ENCODE assay signal across 8 cellular contexts in genomic region chr21:33070921-33071877, GRCh38. TPM values are rescaled to one million over a fixed set of nuclear protein-coding genes. Genes with fewer than 3 reads are reported as not detected.
DNase-seq lines count a peak whose midpoint lies in the region; ATAC-seq and TF ChIP-seq lines count a peak whose summit lies in the region.

No MANE protein-coding gene starts in this region.

- ATAC-seq in GM18502 (IDR thresholded peaks at IDR 0.05; ENCODE audit: poor library complexity, unreplicated experiment), result no peak

- H3K27me3 ChIP-seq in liver (ENCODE audit: control insufficient read depth in 4 of 4, insufficient read depth in 4 of 4, low read length in 3 of 4) (peaks cover 7 to 23% (median 15%) of the 10 kb centered on the region in 4 donors), tibial artery (peaks cover 0 to 89% of the 10 kb centered on the region in 2 donors)

- DNase-seq in DMS 273 treated with DMSO at 0.1 percent for 48 hours (lab: John Stamatoyannopoulos, UW) (peak; percentile 10), KG1 (lab: John Stamatoyannopoulos, UW) (peak; percentile 66), tibial artery (no peak), mucosa of gallbladder (ENCODE audit: low spot score) (no peak), AML-193 (lab: John Stamatoyannopoulos, UW) (no peak)

- H3K27me3 Mint-ChIP-seq in brain, result peaks cover 89% of the 10 kb centered on the region

- TF ChIP-seq RAD21 in liver (IDR thresholded peaks at IDR 0.05), result no peak

- H3K9ac ChIP-seq in liver (ENCODE audit: low read depth in 1 of 2, low read length in 2 of 2), result no peak overlapping the region

- intact Hi-C loops in tibial artery (cut with DNase I; ENCODE audit: low total_unique reads), result no loop called here

- TF ChIP-seq CTCF in brain (conservative IDR thresholded peaks at IDR 0.05) (no peak), liver (IDR thresholded peaks at IDR 0.05; ENCODE audit: low read depth, low read length, missing input control) (no peak), tibial artery (IDR thresholded peaks at IDR 0.05) (no peak)

- peaks cover 17 to 20% (median 19%) of the 10 kb centered on the region in 5 experiments for H3K9me3 Mint-ChIP-seq in brain

- no peaks in the 10 kb centered on the region for H3K36me3 Mint-ChIP-seq in brain

- peaks cover 36% of the 10 kb centered on the region for H3K4me1 Mint-ChIP-seq in brain

- peaks cover 0 to 3% (median 1%) of the 10 kb centered on the region in 4 donors for H3K9me3 ChIP-seq in liver (ENCODE audit: control insufficient read depth in 4 of 4, low read length in 3 of 4)
- peaks cover 6 to 8% (median 8%) of the 10 kb centered on the region in 3 donors for H3K9me3 ChIP-seq in tibial artery

- H3K4me1 ChIP-seq in liver (ENCODE audit: control insufficient read depth in 4 of 4, insufficient read depth in 4 of 4, low read length in 3 of 4), result peaks cover 15 to 26% (median 26%) of the 10 kb centered on the region in 4 donors
- H3K4me1 ChIP-seq in tibial artery, result peaks cover 0 to 26% (median 22%) of the 10 kb centered on the region in 4 donors

- H3K27ac ChIP-seq in liver (ENCODE audit: low read depth in 1 of 2, low read length in 2 of 2) (no peak overlapping the region), tibial artery (no peak overlapping the region)

- no peaks in the 10 kb centered on the region for H3K36me3 ChIP-seq in liver (ENCODE audit: control insufficient read depth in 4 of 4, insufficient read depth in 3 of 4, low read depth in 1 of 4, low read length in 3 of 4)
- no peaks in the 10 kb centered on the region for H3K36me3 ChIP-seq in tibial artery

- 3% methylated on average over 87 of the region's 87 CpGs for WGBS in liver

- peak overlapping the region; percentile 71 to 86 (median 84) for H3K4me3 Mint-ChIP-seq in brain

- H3K27ac Mint-ChIP-seq in brain, result peak overlapping the region in 1 of 5 experiments; percentile 83

- peak overlapping the region; percentile 31 to 43 (median 38) for H3K4me3 ChIP-seq in liver (ENCODE audit: low read depth in 1 of 3, low read length in 3 of 3)
- H3K4me3 ChIP-seq in tibial artery, result peak overlapping the region; percentile 18 to 40

TF ChIP-seq in liver, 16 proteins besides CTCF, POLR2A, EP300 and RAD21:
- no peak for TF ChIP-seq FOXA2 (IDR thresholded peaks at IDR 0.05)
- TF ChIP-seq REST (IDR thresholded peaks at IDR 0.05), result no peak
- no peak for TF ChIP-seq MAX (IDR thresholded peaks at IDR 0.05)
- no peak for TF ChIP-seq GABPA (IDR thresholded peaks at IDR 0.05 in 1 of 2, conservative IDR thresholded peaks at IDR 0.05 in 1 of 2)
- no peak for TF ChIP-seq HNF4G (IDR thresholded peaks at IDR 0.05)
- TF ChIP-seq JUND (IDR thresholded peaks at IDR 0.05), result no peak
- no peak for TF ChIP-seq ZBTB33 (IDR thresholded peaks at IDR 0.05)
- no peak for TF ChIP-seq TAF1 (conservative IDR thresholded peaks at IDR 0.05)
- TF ChIP-seq SP1 (IDR thresholded peaks at IDR 0.05), result no peak
- TF ChIP-seq EGR1 (IDR thresholded peaks at IDR 0.05; ENCODE audit: low read depth in 2 of 2), result no peak
- no peak for TF ChIP-seq HNF4A (conservative IDR thresholded peaks at IDR 0.05)
- TF ChIP-seq YY1 (IDR thresholded peaks at IDR 0.05), result no peak
- no peak for TF ChIP-seq ATF3 (IDR thresholded peaks at IDR 0.05)
- TF ChIP-seq RXRA (IDR thresholded peaks at IDR 0.05), result no peak
- TF ChIP-seq FOXA1 (IDR thresholded peaks at IDR 0.05), result no peak
- TF ChIP-seq NR2F2 (IDR thresholded peaks at IDR 0.05), result no peak

RNA-seq across cellular contexts. Expression of gene OLIG1, which starts 1.3 kb away (rescaled TPM):
- polyA plus RNA-seq in brain (ENCODE audit: insufficient read depth, low read depth, low replicate concordance), result 114 TPM
- total RNA-seq in liver, result under 1 TPM in 1 of 2 donors, not detected in 1; 0.19 TPM
- polyA plus RNA-seq in liver, result not detected
- total RNA-seq in mucosa of gallbladder, result not detected

RNA-seq across cellular contexts. Expression of gene OLIG2, which starts 45.5 kb away (rescaled TPM):
- polyA plus RNA-seq in brain (ENCODE audit: insufficient read depth, low read depth, low replicate concordance), result 33.3 TPM
- total RNA-seq in liver, result not detected
- not detected for polyA plus RNA-seq in liver
- total RNA-seq in mucosa of gallbladder, result not detected

Comparison
In these comparisons a context has a peak if more than half of its experiments do, and no peak if none do; other contexts are left out.
1. DNase-seq: peak in DMS 273 treated with DMSO at 0.1 percent for 48 hours (single experiment) and KG1 (single experiment); none in tibial artery (0 of 2), mucosa of gallbladder (single experiment) and AML-193 (0 of 2).